Comparison of ENCODE assay signal across 6 cellular contexts in the genomic region with DNA sequence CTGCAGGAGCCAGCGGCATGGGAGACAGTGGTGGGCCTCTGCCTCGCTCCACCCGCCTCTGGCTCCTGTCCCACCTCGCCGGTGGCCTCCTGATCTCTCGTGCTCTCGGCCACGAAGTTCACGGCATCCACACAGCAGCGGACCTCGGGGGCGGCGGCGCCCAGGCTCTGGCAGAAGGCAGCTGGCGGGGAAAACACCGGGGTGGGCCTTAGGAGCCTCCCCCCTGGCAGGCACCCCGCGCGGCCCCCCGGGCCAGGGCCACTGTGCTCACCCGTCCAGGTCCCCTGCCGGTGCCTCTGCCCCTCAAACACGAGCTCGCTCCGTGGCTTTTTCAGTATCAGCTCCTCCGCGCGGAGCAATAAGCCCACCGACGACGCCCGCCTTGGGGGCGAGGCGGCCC. TPM values are rescaled to one million over a fixed set of nuclear protein-coding genes. Genes with fewer than 3 reads are reported as not detected.
A peak's percentile ranks its signal among the peaks of the same experiment; 100 is the strongest.
DNase-seq lines count a peak whose midpoint lies in the region; ATAC-seq lines count a peak whose summit lies in the region.

No MANE protein-coding gene starts in this region.

- no peak for DNase-seq in effector memory CD8-positive, alpha-beta T cell
- DNase-seq in trophoblast cell (no peak), NK-92 (lab: John Stamatoyannopoulos, UW; ENCODE audit: unreplicated experiment) (no peak)

- H3K36me3 ChIP-seq in HUES6 (ENCODE audit: control insufficient read depth, insufficient read depth, low read length) (peaks cover 28% of the 10 kb centered on the region), skeletal muscle satellite cell (ENCODE audit: insufficient read depth, low read length) (peaks cover 40% of the 10 kb centered on the region), trophoblast cell (ENCODE audit: control insufficient read depth in 1 of 2, insufficient read depth in 2 of 2, low read length in 2 of 2) (peaks cover 62 to 76% of the 10 kb centered on the region in 2 experiments)

- H2BK5ac ChIP-seq in trophoblast cell (ENCODE audit: low read depth, low read length, poor library complexity), result no peak overlapping the region

- no peak overlapping the region for H3K14ac ChIP-seq in trophoblast cell (ENCODE audit: low read length)

- H3K4me3 ChIP-seq in HUES6 (ENCODE audit: low read depth, low read length) (peak overlapping the region; percentile 56), skeletal muscle satellite cell (ENCODE audit: low read length) (peak overlapping the region; percentile 39), trophoblast cell (ENCODE audit: low read depth, low read length) (no peak overlapping the region)

- H3K4me1 Mint-ChIP-seq in effector memory CD8-positive, alpha-beta T cell (ENCODE audit: low read depth in 2 of 2), result peaks cover 37% of the 10 kb centered on the region in 2 donors

- H3K9ac ChIP-seq in HUES6 (ENCODE audit: low read length) (peak overlapping the region; percentile 38), skeletal muscle satellite cell (ENCODE audit: low read depth, low read length) (peak overlapping the region; percentile 52), trophoblast cell (ENCODE audit: low read length) (no peak overlapping the region)

- no peak overlapping the region for H3K18ac ChIP-seq in trophoblast cell (ENCODE audit: low read length)

- no peaks in the 10 kb centered on the region for H3K9me3 ChIP-seq in HUES6 (ENCODE audit: control insufficient read depth, insufficient read depth, low read depth, low read length)
- no peaks in the 10 kb centered on the region for H3K9me3 ChIP-seq in skeletal muscle satellite cell (replicated peaks; ENCODE audit: low read length)
- H3K9me3 ChIP-seq in trophoblast cell (ENCODE audit: insufficient read depth, low read depth, low read length), result no peaks in the 10 kb centered on the region

- no peak overlapping the region for H2BK120ac ChIP-seq in trophoblast cell (ENCODE audit: insufficient read depth, low read length, poor library complexity)

- no peaks in the 10 kb centered on the region for H3K27me3 Mint-ChIP-seq in effector memory CD8-positive, alpha-beta T cell

- no peak overlapping the region for H3K23ac ChIP-seq in trophoblast cell (ENCODE audit: low read length)

- H3K79me2 ChIP-seq in trophoblast cell (ENCODE audit: control insufficient read depth, insufficient read depth, low read length, poor library complexity), result no peaks in the 10 kb centered on the region

- no peak overlapping the region for H2AFZ ChIP-seq in trophoblast cell (ENCODE audit: insufficient read depth, low read length, poor library complexity)

- peak overlapping the region; percentile 85 to 86 for H3K4me3 Mint-ChIP-seq in effector memory CD8-positive, alpha-beta T cell

- no peaks in the 10 kb centered on the region for H3K9me3 Mint-ChIP-seq in effector memory CD8-positive, alpha-beta T cell

- H4K12ac ChIP-seq in trophoblast cell (ENCODE audit: low read depth, low read length), result no peak overlapping the region

- peak; percentile 1 for ATAC-seq in effector memory CD8-positive, alpha-beta T cell (replicated peaks)
- no peak for ATAC-seq in HG03342 (IDR thresholded peaks at IDR 0.05; ENCODE audit: unreplicated experiment)

- peak overlapping the region; percentile 7 for H3K4me2 ChIP-seq in skeletal muscle satellite cell (ENCODE audit: low read length)
- H3K4me2 ChIP-seq in trophoblast cell (ENCODE audit: low read length), result no peak overlapping the region

- H4K91ac ChIP-seq in trophoblast cell (ENCODE audit: low read depth, low read length), result no peak overlapping the region

- H2AK5ac ChIP-seq in trophoblast cell (ENCODE audit: low read length), result no peak overlapping the region

- peaks cover 3% of the 10 kb centered on the region; the same call in 1 of the 2 replicates for H3K27me3 ChIP-seq in HUES6 (ENCODE audit: control insufficient read depth, insufficient read depth, low read length)
- no peaks in the 10 kb centered on the region for H3K27me3 ChIP-seq in skeletal muscle satellite cell (ENCODE audit: control insufficient read depth, insufficient read depth, low read length)
- H3K27me3 ChIP-seq in trophoblast cell (ENCODE audit: insufficient read depth, low read length), result no peaks in the 10 kb centered on the region

- H3K79me1 ChIP-seq in trophoblast cell (ENCODE audit: low read length), result no peaks in the 10 kb centered on the region

- no CpG with 5 or more reads among the region's 34 CpGs for WGBS in trophoblast cell (ENCODE audit: extremely low coverage, insufficient coverage, insufficient read length)

- peak overlapping the region; percentile 91 to 93 for H3K27ac Mint-ChIP-seq in effector memory CD8-positive, alpha-beta T cell

- H4K8ac ChIP-seq in trophoblast cell (ENCODE audit: low read depth, low read length), result no peak overlapping the region

- no peak overlapping the region; the same call in 1 of the 2 replicates for H3K27ac ChIP-seq in HUES6 (ENCODE audit: low read depth, low read length)
- H3K27ac ChIP-seq in trophoblast cell (ENCODE audit: low read depth, low read length), result no peak overlapping the region

- peaks cover 21% of the 10 kb centered on the region for H3K4me1 ChIP-seq in HUES6 (ENCODE audit: control insufficient read depth, insufficient read depth, low read length)
- peaks cover 14% of the 10 kb centered on the region for H3K4me1 ChIP-seq in skeletal muscle satellite cell (ENCODE audit: control insufficient read depth, insufficient read depth, low read length)
- no peaks in the 10 kb centered on the region for H3K4me1 ChIP-seq in trophoblast cell (ENCODE audit: control insufficient read depth in 1 of 2, insufficient read depth in 2 of 2, low read length in 2 of 2)

- peaks cover 68% of the 10 kb centered on the region for H3K36me3 Mint-ChIP-seq in effector memory CD8-positive, alpha-beta T cell (ENCODE audit: insufficient read depth)

- H3K4ac ChIP-seq in trophoblast cell (ENCODE audit: low read depth, low read length), result no peak overlapping the region

- H2BK12ac ChIP-seq in trophoblast cell (ENCODE audit: low read length), result no peak overlapping the region

RNA-seq across cellular contexts. Expression of gene C17orf107, which starts 0.4 kb away (rescaled TPM):
- total RNA-seq in skeletal muscle satellite cell (2012; rRNA removed), result 0.44 and 1.3 TPM in 2 replicates
- 0.47 and 0.49 TPM in 2 replicates for polyA plus RNA-seq in trophoblast cell (2013)

RNA-seq across cellular contexts. Expression of gene CHRNE, which starts 4.0 kb away (rescaled TPM):
- 0.25 and 0.66 TPM in 2 replicates for total RNA-seq in skeletal muscle satellite cell (2012; rRNA removed)
- polyA plus RNA-seq in trophoblast cell (2013), result 0.22 and 0.34 TPM in 2 replicates

RNA-seq across cellular contexts. Expression of gene GP1BA, which starts 33.1 kb away (rescaled TPM):
- total RNA-seq in skeletal muscle satellite cell (2012; rRNA removed), result not detected in 2 replicates
- 0.05 and 0.14 TPM in 2 replicates for polyA plus RNA-seq in trophoblast cell (2013)

RNA-seq across cellular contexts. Expression of gene SLC25A11, which starts 40.9 kb away (rescaled TPM):
- 49.2 and 64.9 TPM in 2 replicates for total RNA-seq in skeletal muscle satellite cell (2012; rRNA removed)
- polyA plus RNA-seq in trophoblast cell (2013), result 36.6 and 37.7 TPM in 2 replicates

RNA-seq across cellular contexts. Expression of gene RNF167, which starts 41.1 kb away (rescaled TPM):
- total RNA-seq in skeletal muscle satellite cell (2012; rRNA removed), result 23.6 and 36.0 TPM in 2 replicates
- polyA plus RNA-seq in trophoblast cell (2013), result 113 and 122 TPM in 2 replicates
